Comparison of ENCODE assay signal across 13 cellular contexts in the genomic region with DNA sequence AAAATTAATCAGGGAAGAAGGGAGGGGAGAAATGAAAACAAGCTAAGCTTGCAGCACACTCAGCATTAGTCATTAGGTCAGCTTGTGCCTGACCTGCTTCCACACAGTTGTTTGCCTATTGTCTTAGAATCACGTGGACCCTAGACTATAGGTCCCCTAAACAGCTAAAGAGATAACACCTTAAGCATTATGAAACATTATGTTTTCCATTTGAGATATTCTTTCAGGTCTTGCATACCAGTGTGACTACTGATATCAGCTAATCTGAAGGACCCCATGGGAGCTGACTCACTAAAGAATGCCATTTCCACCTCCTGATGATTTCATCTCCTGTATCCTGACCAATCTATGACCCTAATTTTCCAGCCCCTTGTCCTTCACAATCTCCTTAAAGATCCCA.
DNase-seq lines count a peak whose midpoint lies in the region; ATAC-seq, FAIRE-seq and TF ChIP-seq lines count a peak whose summit lies in the region.
"Had no signal": no experiment of that assay in that cellular context is flagged by ENCODE, and none has a peak within 500 bp of the region (broad histone marks: within the 10 kb centered on the region; RNA-seq: fewer than 3 reads in every experiment).

No MANE protein-coding gene starts in this region.

- no peak overlapping the region for H3K56ac ChIP-seq in mesendoderm (ENCODE audit: low read length)

- no peak for TF ChIP-seq POLR2A in transverse colon (IDR thresholded peaks at IDR 0.05)

- no peak overlapping the region for H2BK5ac ChIP-seq in mesendoderm (ENCODE audit: low read length)

- no peak overlapping the region for H3K9ac ChIP-seq in mesendoderm (ENCODE audit: low read length)

- no peak overlapping the region for H2BK120ac ChIP-seq in mesendoderm (ENCODE audit: low read depth, low read length)

- no peak overlapping the region for H4K5ac ChIP-seq in mesendoderm (ENCODE audit: low read length)

- H3K27me3 ChIP-seq in mesendoderm (ENCODE audit: insufficient read depth, low read length, poor library complexity) (no peaks in the 10 kb centered on the region), transverse colon (no peaks in the 10 kb centered on the region)
- H3K27me3 ChIP-seq: cardiac muscle cell, uterus had no signal

- DNase-seq in AG20443 (ENCODE audit: low spot score) (peak; percentile 48), NCI-H460 (ENCODE audit: extremely low read depth, low read depth) (peak; percentile 21), mesendoderm (peak; percentile 89), medulla oblongata (ENCODE audit: extremely low spot score) (no peak), DMS53 (lab: John Stamatoyannopoulos, UW) (no peak), transverse colon (no peak)
- DNase-seq: activated T-cell treated with anti-CD3 and anti-CD28 coated beads, Interleukin-2, amount 50 U/mL, for 72 hours; erythroblast; NCI-H510A; uterus had no signal

- WGBS in mesendoderm (ENCODE audit: extremely low coverage, insufficient coverage, low lambda C conversion rate): no CpG with 5 or more reads among the region's 1 CpG
- 50 to 77% methylated on average over 1 of the region's 1 CpG for WGBS in transverse colon (ENCODE audit: low coverage in 1 of 2), 2 donors

- H2AK5ac ChIP-seq in mesendoderm (ENCODE audit: low read length): no peak overlapping the region

- H3K23ac ChIP-seq in mesendoderm (ENCODE audit: low read length): no peak overlapping the region

- H3K4me3 ChIP-seq in mesendoderm (ENCODE audit: low read length) (no peak overlapping the region), transverse colon (no peak overlapping the region)
- H3K4me3 ChIP-seq: cardiac muscle cell, uterus had no signal

- ATAC-seq in HG03520 (IDR thresholded peaks at IDR 0.05; ENCODE audit: unreplicated experiment): no peak
- ATAC-seq: activated T-cell treated with anti-CD3 and anti-CD28 coated beads, Interleukin-2, amount 50 U/mL, for 72 hours had no signal

- H3K27ac ChIP-seq in mesendoderm (ENCODE audit: low read depth, low read length) (no peak overlapping the region), transverse colon (no peak overlapping the region)
- H3K27ac ChIP-seq: cardiac muscle cell, uterus had no signal

- H3K18ac ChIP-seq in mesendoderm (ENCODE audit: low read length): no peak overlapping the region

- H3K36me3 ChIP-seq in mesendoderm (ENCODE audit: control insufficient read depth, insufficient read depth, low read length) (no peaks in the 10 kb centered on the region), transverse colon (no peaks in the 10 kb centered on the region)
- H3K36me3 ChIP-seq: cardiac muscle cell, uterus had no signal

- H3K4me1 ChIP-seq in mesendoderm (ENCODE audit: control insufficient read depth, low read depth, low read length) (peaks cover 19% of the 10 kb centered on the region), transverse colon (peaks cover 0 to 17% (median 3%) of the 10 kb centered on the region in 4 donors)
- H3K4me1 ChIP-seq: uterus had no signal

- H3K79me1 ChIP-seq in mesendoderm (ENCODE audit: low read length): no peaks in the 10 kb centered on the region

- no peak overlapping the region for H3K4me2 ChIP-seq in mesendoderm (ENCODE audit: low read length)

- intact Hi-C loops in transverse colon (cut with DNase I; ENCODE audit: low total_unique reads): no loop called here

- no peaks in the 10 kb centered on the region for H3K79me2 ChIP-seq in mesendoderm (ENCODE audit: control insufficient read depth, insufficient read depth, low read length)

- H2BK15ac ChIP-seq in mesendoderm (replicated peaks; ENCODE audit: low read depth): no peak overlapping the region

- no peak overlapping the region for H4K8ac ChIP-seq in mesendoderm (ENCODE audit: low read depth, low read length)

- no peak overlapping the region for H3K4ac ChIP-seq in mesendoderm (ENCODE audit: low read depth, low read length)

- no peak for TF ChIP-seq CTCF in transverse colon (IDR thresholded peaks at IDR 0.05)

- in situ Hi-C loops in transverse colon (cut with MboI; ENCODE audit: low pct_ligation_motif_present in 1 of 4, low pct_unique_long_range_greater_than_20kb in 1 of 4, low sequenced_read_pairs in 3 of 4): no loop called here

- no peak for TF ChIP-seq EP300 in transverse colon (IDR thresholded peaks at IDR 0.05; ENCODE audit: low read depth)

- FAIRE-seq in endometrium (lab: Jason Lieb, UNC): peak; percentile 4

- no peaks in the 10 kb centered on the region for H3K9me3 ChIP-seq in transverse colon
- H3K9me3 ChIP-seq: uterus had no signal

Comparison
In these comparisons a context has a peak if more than half of its experiments do, and no peak if none do; other contexts are left out.
1. DNase-seq: peak in AG20443 (single experiment), NCI-H460 (single experiment) and mesendoderm (single experiment); none in medulla oblongata (single experiment), DMS53 (single experiment) and transverse colon (single experiment).